In genomic region chr5:96714450-96714849, GRCh38 we compare ENCODE assay signal across 10 cellular contexts. TPM values are rescaled to one million over a fixed set of nuclear protein-coding genes. Genes with fewer than 3 reads are reported as not detected.
DNase-seq lines count a peak whose midpoint lies in the region; ATAC-seq, FAIRE-seq and TF ChIP-seq lines count a peak whose summit lies in the region.
"Had no signal": no experiment of that assay in that cellular context is flagged by ENCODE, and none has a peak within 500 bp of the region (broad histone marks: within the 10 kb centered on the region; RNA-seq: fewer than 3 reads in every experiment).

No MANE protein-coding gene starts in this region.

- FAIRE-seq in pancreas (lab: Jason Lieb, UNC) = peak; percentile 39
- FAIRE-seq: G401.6 had no signal

- H3K4me3 Mint-ChIP-seq in CD4-positive, CD25-positive, alpha-beta regulatory T cell = peak overlapping the region in 3 of 4 donors; percentile 39 to 73 (median 71)
- no peak overlapping the region for H3K4me3 Mint-ChIP-seq in T-cell

- no peak overlapping the region for H3K4me3 ChIP-seq in CD4-positive, CD25-positive, alpha-beta regulatory T cell (ENCODE audit: low read depth, low read length)
- H3K4me3 ChIP-seq in fibroblast of the aortic adventitia (ENCODE audit: low read depth, low read length) (no peak overlapping the region), pancreas (no peak overlapping the region)

- no peak for DNase-seq in CD4-positive, CD25-positive, alpha-beta regulatory T cell
- DNase-seq in T-cell = no peak
- DNase-seq in fibroblast of the aortic adventitia (ENCODE audit: low read depth) = peak; percentile 57
- peak in 1 of 6 donors; percentile 13 for DNase-seq in pancreas
- no peak for DNase-seq in NCI-H187 treated with DMSO at 0.1 percent for 48 hours (lab: John Stamatoyannopoulos, UW)
- DNase-seq in C1 segment of cervical spinal cord (lab: John Stamatoyannopoulos, UW) = no peak
- DNase-seq in cortex of kidney (lab: John Stamatoyannopoulos, UW) = no peak
- DNase-seq: activated CD4-positive, alpha-beta T cell treated with anti-CD3 and anti-CD28 coated beads, Interleukin-2, amount 50 U/mL, for 4 hours had no signal

- peak overlapping the region; percentile 90 for H3K27ac ChIP-seq in CD4-positive, CD25-positive, alpha-beta regulatory T cell (ENCODE audit: insufficient read depth, low read length, poor library complexity, severe bottlenecking)
- peak overlapping the region; percentile 71 to 77 (median 74) for H3K27ac ChIP-seq in pancreas

- H3K9me3 Mint-ChIP-seq in CD4-positive, CD25-positive, alpha-beta regulatory T cell = no peaks in the 10 kb centered on the region
- H3K9me3 Mint-ChIP-seq in T-cell = no peaks in the 10 kb centered on the region

- intact Hi-C loops in pancreas (cut with DNase I) = no loop called here

- H3K27me3 ChIP-seq in CD4-positive, CD25-positive, alpha-beta regulatory T cell (ENCODE audit: control insufficient read depth, insufficient read depth, low read length) = no peaks in the 10 kb centered on the region
- H3K27me3 ChIP-seq in pancreas = no peaks in the 10 kb centered on the region

- H3K27ac Mint-ChIP-seq in CD4-positive, CD25-positive, alpha-beta regulatory T cell = peak overlapping the region; percentile 92 to 99 (median 95)
- peak overlapping the region; percentile 71 to 79 for H3K27ac Mint-ChIP-seq in T-cell

- no peaks in the 10 kb centered on the region for H3K9me3 ChIP-seq in CD4-positive, CD25-positive, alpha-beta regulatory T cell (ENCODE audit: control insufficient read depth in 2 of 2, low read length in 2 of 2)
- no peaks in the 10 kb centered on the region for H3K9me3 ChIP-seq in pancreas

- ATAC-seq in CD4-positive, CD25-positive, alpha-beta regulatory T cell (ENCODE audit: low read depth in 2 of 2) = no peak
- ATAC-seq in T-cell (replicated peaks in 1 of 4) (peak in 1 of 4 experiments; percentile 2), pancreas (peak; percentile 65 to 80 (median 72)), GM19397 (IDR thresholded peaks at IDR 0.05; ENCODE audit: unreplicated experiment) (no peak)

- peaks cover 4% of the 10 kb centered on the region for H3K36me3 ChIP-seq in CD4-positive, CD25-positive, alpha-beta regulatory T cell (ENCODE audit: control insufficient read depth, insufficient read depth, low read length)
- no peaks in the 10 kb centered on the region for H3K36me3 ChIP-seq in pancreas

- POLR2A ChIA-PET in T-cell (lab: Charles Lee) = interaction anchor here (0.6 to 5.4 kb wide), 11 partner anchors 9 to 1107 kb away, joined by 3 to 120 read pairs (median 6); partner anchors contain the start of genes CAST (in 1 of the 2) and ERAP2 (in 1 of the 2)

- H3K27me3 Mint-ChIP-seq in CD4-positive, CD25-positive, alpha-beta regulatory T cell = no peaks in the 10 kb centered on the region
- no peaks in the 10 kb centered on the region for H3K27me3 Mint-ChIP-seq in T-cell

- H3K4me1 ChIP-seq in CD4-positive, CD25-positive, alpha-beta regulatory T cell (ENCODE audit: control insufficient read depth, insufficient read depth, low read length, poor library complexity, severe bottlenecking) = peaks cover 40% of the 10 kb centered on the region
- H3K4me1 ChIP-seq in pancreas = peaks cover 27 to 51% (median 33%) of the 10 kb centered on the region in 3 donors

- peaks cover 20% of the 10 kb centered on the region for H3K36me3 Mint-ChIP-seq in CD4-positive, CD25-positive, alpha-beta regulatory T cell
- H3K36me3 Mint-ChIP-seq in T-cell = peaks cover 22% of the 10 kb centered on the region

- TF ChIP-seq CTCF in fibroblast of the aortic adventitia (IDR thresholded peaks at IDR 0.05; ENCODE audit: insufficient read depth, low read length) (no peak), pancreas (IDR thresholded peaks at IDR 0.05) (no peak)

- CTCF ChIA-PET in T-cell (lab: Charles Lee) = interaction anchor here in 1 of 2 donors (0.7 to 2.5 kb wide), 5 partner anchors 9 to 38 kb away, joined by 3 to 23 read pairs (median 4); no protein-coding TSS in a partner anchor

- peaks cover 52 to 83% (median 73%) of the 10 kb centered on the region in 4 donors for H3K4me1 Mint-ChIP-seq in CD4-positive, CD25-positive, alpha-beta regulatory T cell
- H3K4me1 Mint-ChIP-seq in T-cell = peaks cover 70 to 82% (median 74%) of the 10 kb centered on the region in 3 donors

RNA-seq across cellular contexts. Expression of gene CAST, which starts 52.3 kb away (rescaled TPM):
- 374 TPM for total RNA-seq in CD4-positive, CD25-positive, alpha-beta regulatory T cell
- polyA plus RNA-seq in CD4-positive, CD25-positive, alpha-beta regulatory T cell = 10 to 100 TPM; 37.8 to 53.1 (median 47.2) TPM
- total RNA-seq in T-cell (100 to 1,000 TPM; 166 to 238 (median 191) TPM), fibroblast of the aortic adventitia (ENCODE audit: low replicate concordance) (388 and 398 TPM in 2 replicates), pancreas (100 to 1,000 TPM in 1 of 6 donors, 10 to 100 TPM in 5; 56.4 to 100 (median 68.1) TPM)
- 10 to 100 TPM; 26.5 to 37.5 TPM for polyA plus RNA-seq in pancreas

Comparison
In these comparisons a context has a peak if more than half of its experiments do, and no peak if none do; other contexts are left out.
1. ATAC-seq: peak in pancreas (4 of 4); none in CD4-positive, CD25-positive, alpha-beta regulatory T cell (0 of 2) and GM19397 (single experiment).
2. H3K4me3 Mint-ChIP-seq: peak in CD4-positive, CD25-positive, alpha-beta regulatory T cell (3 of 4); none in T-cell (0 of 3).